In the genomic region with DNA sequence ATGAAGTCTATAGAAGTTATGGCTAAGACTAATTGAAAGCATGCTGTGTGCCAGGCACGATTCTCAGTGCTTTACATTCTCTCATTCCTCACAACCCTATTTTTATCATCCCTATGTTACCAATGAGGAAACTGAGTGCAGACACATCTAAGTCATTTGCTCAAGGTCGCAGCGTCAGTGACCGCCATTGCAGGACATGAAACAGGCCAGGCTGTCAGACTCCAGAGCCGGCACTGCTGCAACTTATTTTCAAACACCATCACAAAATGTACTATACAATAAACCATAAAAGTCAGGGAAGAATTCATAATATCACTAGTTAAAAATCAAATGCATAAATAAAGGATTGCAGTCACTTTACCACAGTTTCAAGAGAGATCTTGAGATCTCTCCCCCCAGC, we compare ENCODE assay signal across 1 cellular context.
TF ChIP-seq lines count a peak whose summit lies in the region.

No MANE protein-coding gene starts in this region.

TF ChIP-seq in IMR-90, 13 proteins besides CTCF, POLR2A, EP300 and RAD21 (continued from another document):
- TF ChIP-seq, protein P1, sequence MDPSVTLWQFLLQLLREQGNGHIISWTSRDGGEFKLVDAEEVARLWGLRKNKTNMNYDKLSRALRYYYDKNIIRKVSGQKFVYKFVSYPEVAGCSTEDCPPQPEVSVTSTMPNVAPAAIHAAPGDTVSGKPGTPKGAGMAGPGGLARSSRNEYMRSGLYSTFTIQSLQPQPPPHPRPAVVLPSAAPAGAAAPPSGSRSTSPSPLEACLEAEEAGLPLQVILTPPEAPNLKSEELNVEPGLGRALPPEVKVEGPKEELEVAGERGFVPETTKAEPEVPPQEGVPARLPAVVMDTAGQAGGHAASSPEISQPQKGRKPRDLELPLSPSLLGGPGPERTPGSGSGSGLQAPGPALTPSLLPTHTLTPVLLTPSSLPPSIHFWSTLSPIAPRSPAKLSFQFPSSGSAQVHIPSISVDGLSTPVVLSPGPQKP (IDR thresholded peaks at IDR 0.05; ENCODE audit: borderline replicate concordance, low read depth, low read length): no peak
- no peak for TF ChIP-seq NFE2L2 (IDR thresholded peaks at IDR 0.05; ENCODE audit: low read depth, low read length)
- TF ChIP-seq RCOR1 (IDR thresholded peaks at IDR 0.05; ENCODE audit: insufficient replicate concordance, low read length): no peak
